Comparison of ENCODE assay signal across 3 cellular contexts in genomic region chr2:134109246-134109645, GRCh38.
"Had no signal": no experiment of that assay in that cellular context is flagged by ENCODE, and none has a peak within 500 bp of the region (broad histone marks: within the 10 kb centered on the region; RNA-seq: fewer than 3 reads in every experiment).

No MANE protein-coding gene starts in this region.

- H3K4me3 ChIP-seq: GM12878 had no signal

- ATAC-seq: GM12878 had no signal

- DNase-seq: GDM1, GF-D8 had no signal
